19 cellular contexts compared by ENCODE assay signal in the genomic region with DNA sequence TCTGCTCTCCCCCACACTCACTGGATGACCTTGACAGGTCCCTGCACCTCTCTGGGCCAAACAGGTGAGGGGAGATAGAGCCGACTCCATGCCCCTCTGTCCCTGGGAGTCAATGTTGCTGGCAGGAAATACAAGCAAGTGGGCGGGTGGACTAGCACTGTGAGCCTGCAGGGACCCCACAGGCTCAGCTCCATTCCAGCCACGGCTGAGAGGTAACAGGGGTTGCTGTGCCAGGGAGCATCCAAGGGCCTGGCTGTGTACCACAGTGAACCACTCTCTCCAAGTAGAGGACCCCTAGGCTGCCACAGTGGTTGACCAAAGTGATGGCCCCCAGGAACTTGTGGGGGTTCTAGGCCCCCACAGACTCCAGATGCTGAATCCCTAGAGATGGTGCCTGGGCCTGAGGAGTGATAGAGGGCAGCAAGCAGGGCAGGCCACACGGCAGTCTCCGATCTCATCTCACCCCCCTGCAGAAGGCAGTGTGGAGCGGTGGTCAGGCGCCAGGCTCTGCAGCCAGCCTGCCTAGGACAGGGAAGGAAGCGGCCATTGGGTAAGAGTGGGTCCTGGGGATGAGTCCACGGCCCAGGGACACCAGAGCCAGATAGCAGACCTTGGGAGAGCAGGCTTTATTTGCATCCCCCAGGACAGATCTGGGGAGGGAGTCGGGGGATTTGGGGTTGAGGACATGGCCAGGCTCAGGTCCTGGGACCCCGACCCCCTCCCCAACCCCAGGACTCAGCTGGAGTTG. TPM values are rescaled to one million over a fixed set of nuclear protein-coding genes. Genes with fewer than 3 reads are reported as not detected.
DNase-seq lines count a peak whose midpoint lies in the region; ATAC-seq, FAIRE-seq and TF ChIP-seq lines count a peak whose summit lies in the region.
"Had no signal": no experiment of that assay in that cellular context is flagged by ENCODE, and none has a peak within 500 bp of the region (broad histone marks: within the 10 kb centered on the region; RNA-seq: fewer than 3 reads in every experiment).

No MANE protein-coding gene starts in this region.

- dilution Hi-C loops in mammary epithelial cell (cut with HindIII; ENCODE audit: low sequenced_read_pairs): no loop called here

- H3K79me2 ChIP-seq in GM23338 (replicated peaks; ENCODE audit: insufficient read depth): 0 out of 2 replicates have a peak, but pooled peaks cover under 1% of the 10 kb centered on the region
- H3K79me2 ChIP-seq in mammary epithelial cell (ENCODE audit: insufficient read depth, low read length): peaks cover 7% of the 10 kb centered on the region
- peaks cover 3% of the 10 kb centered on the region for H3K79me2 ChIP-seq in HepG2 (ENCODE audit: insufficient read depth, low read length)

- no peaks in the 10 kb centered on the region for H4K20me1 ChIP-seq in GM23338 (replicated peaks; ENCODE audit: insufficient read depth)
- H4K20me1 ChIP-seq in mammary epithelial cell (ENCODE audit: insufficient read depth, low read length): no peaks in the 10 kb centered on the region
- no peaks in the 10 kb centered on the region for H4K20me1 ChIP-seq in HepG2 (ENCODE audit: insufficient read depth, low read length)

- in situ Hi-C loops in mammary epithelial cell (cut with MboI; ENCODE audit: low sequenced_read_pairs in 2 of 2): no loop called here
- in situ Hi-C loops in HepG2 (cut with HindIII; ENCODE audit: extremely low pct_ligation_motif_present, low pct_unique_long_range_greater_than_20kb): loop anchor here (10.0 kb wide), 1 partner anchor 234 kb away; a partner anchor contains a TSS

- H3F3A ChIP-seq in GM23338 (replicated peaks; ENCODE audit: low read depth): no peaks in the 10 kb centered on the region

- H3K36me3 ChIP-seq in GM23338 (ENCODE audit: insufficient read depth) (no peaks in the 10 kb centered on the region), mammary epithelial cell (ENCODE audit: insufficient read depth, low read length) (no peaks in the 10 kb centered on the region), HepG2 (replicated peaks in 1 of 2; ENCODE audit: control insufficient read depth in 1 of 2, insufficient read depth in 2 of 2, low read length in 2 of 2) (no peaks in the 10 kb centered on the region), psoas muscle (ENCODE audit: insufficient read depth in 1 of 2, low read depth in 1 of 2) (no peaks in the 10 kb centered on the region)
- H3K36me3 ChIP-seq: prostate gland, SJCRH30, WERI-Rb-1 had no signal

- TF ChIP-seq POLR2A in HepG2 (IDR thresholded peaks at IDR 0.05; ENCODE audit: insufficient read depth in 1 of 2, low read depth in 2 of 2, low read length in 2 of 2): no peak

- H3K9me2 ChIP-seq in GM23338 (ENCODE audit: insufficient read depth): 0 out of 2 replicates have a peak, but pooled peaks cover 2% of the 10 kb centered on the region

- POLR2A ChIA-PET in HepG2 (lab: Yijun Ruan, JAX): no interaction called here

- H3K4me3 Mint-ChIP-seq in GM23338: no peak overlapping the region
- H3K4me3 Mint-ChIP-seq: T-helper 1 cell treated with Interleukin-12 subunit alpha and Interleukin-12 subunit beta and Interleukin-4 antibody, amounts not matched to agents 30 μg/mL and 1 μg/mL, for 36 hours had no signal

- peaks cover 14% of the 10 kb centered on the region for H3K4me1 ChIP-seq in GM23338 (ENCODE audit: insufficient read depth)
- peaks cover 19% of the 10 kb centered on the region for H3K4me1 ChIP-seq in mammary epithelial cell (ENCODE audit: insufficient read depth, low read length)
- peaks cover 95% of the 10 kb centered on the region for H3K4me1 ChIP-seq in HepG2 (ENCODE audit: insufficient read depth, low read length)
- H3K4me1 ChIP-seq in psoas muscle: peaks cover 34% of the 10 kb centered on the region
- H3K4me1 ChIP-seq: prostate gland had no signal

- H3K4me2 ChIP-seq in GM23338 (peak overlapping the region; percentile 69; the same call in 1 of the 2 replicates), mammary epithelial cell (ENCODE audit: insufficient read depth, low read depth, low read length) (no peak overlapping the region), HepG2 (ENCODE audit: low read depth, low read length) (peak overlapping the region; percentile 10; the same call in 1 of the 2 replicates)

- H3K27ac ChIP-seq in GM23338 (ENCODE audit: low read depth) (peak overlapping the region; percentile 87), mammary epithelial cell (ENCODE audit: insufficient read depth, low read depth, low read length) (no peak overlapping the region), HepG2 (ENCODE audit: extremely low read length, insufficient read depth, low read length) (no peak overlapping the region), psoas muscle (peak overlapping the region; percentile 90)
- H3K27ac ChIP-seq: prostate gland, SJCRH30, WERI-Rb-1 had no signal

- H3K9me3 Mint-ChIP-seq in GM23338: no peaks in the 10 kb centered on the region; the same call in 2 of the 3 replicates
- H3K9me3 Mint-ChIP-seq: naive B cell; T-helper 1 cell treated with Interleukin-12 subunit alpha and Interleukin-12 subunit beta and Interleukin-4 antibody, amounts not matched to agents 30 μg/mL and 1 μg/mL, for 36 hours had no signal

- ATAC-seq in GM23338 (no peak), HepG2 (no peak), psoas muscle (peak in 1 of 4 donors; percentile 1), GM18502 (IDR thresholded peaks at IDR 0.05; ENCODE audit: poor library complexity, unreplicated experiment) (no peak), HG03280 (IDR thresholded peaks at IDR 0.05; ENCODE audit: unreplicated experiment) (no peak)

- TF ChIP-seq EP300 in HepG2 (IDR thresholded peaks at IDR 0.05; ENCODE audit: low read depth in 2 of 2, low read length in 2 of 2) (no peak), HepG2 (CRISPR knock-in tag; IDR thresholded peaks at IDR 0.05; ENCODE audit: borderline replicate concordance) (no peak)

- BruUV-seq in mammary epithelial cell (replicated peaks; lab: Mats Ljungman, UMichigan): no TSS peak
- no TSS peak for BruUV-seq in HepG2 (replicated peaks; lab: Mats Ljungman, UMichigan)

- H3K27me3 ChIP-seq in GM23338 (ENCODE audit: insufficient read depth): no peaks in the 10 kb centered on the region
- H3K27me3 ChIP-seq in mammary epithelial cell (ENCODE audit: insufficient read depth, low read length): no peaks in the 10 kb centered on the region
- H3K27me3 ChIP-seq in HepG2 (ENCODE audit: control insufficient read depth in 1 of 2, insufficient read depth in 2 of 2, low read length in 2 of 2): no peaks in the 10 kb centered on the region
- no peaks in the 10 kb centered on the region for H3K27me3 ChIP-seq in psoas muscle (ENCODE audit: insufficient read depth in 3 of 3, low read length in 2 of 3)
- H3K27me3 ChIP-seq: esophagus muscularis mucosa, SJCRH30 had no signal

- DNase-seq in GM23338 (ENCODE audit: low spot score) (no peak), mammary epithelial cell (no peak), HepG2 (ENCODE audit: low spot score) (no peak), psoas muscle (no peak), HPDE6-E6E7 (ENCODE audit: extremely low spot score) (no peak)
- DNase-seq: activated CD4-positive, alpha-beta T cell treated with anti-CD3 and anti-CD28 coated beads, Interleukin-2, amount 50 U/mL, for 48 hours; amniotic stem cell; central memory CD4-positive, alpha-beta T cell; DND-41; Kasumi-1; naive B cell; NCI-H1417; WERI-Rb-1 had no signal

- TF ChIP-seq RAD21 in HepG2 (CRISPR knock-in tag; IDR thresholded peaks at IDR 0.05): no peak

- no peaks in the 10 kb centered on the region for H3K9me3 ChIP-seq in mammary epithelial cell (replicated peaks; ENCODE audit: insufficient read depth, low read length)
- H3K9me3 ChIP-seq in HepG2 (ENCODE audit: low read length): no peaks in the 10 kb centered on the region
- H3K9me3 ChIP-seq in psoas muscle: no peaks in the 10 kb centered on the region
- H3K9me3 ChIP-seq: esophagus muscularis mucosa, prostate gland, SJCRH30 had no signal

- H3K27me3 Mint-ChIP-seq in GM23338 (ENCODE audit: insufficient read depth, low read depth, poor library complexity): peaks cover 17% of the 10 kb centered on the region

- CTCF ChIA-PET in mammary epithelial cell (lab: Charles Lee; ENCODE audit: low non-redundant PET): no interaction called here
- CTCF ChIA-PET in HepG2 (lab: Yijun Ruan, JAX; ENCODE audit: low intra/inter-chr PET ratio, low total read pairs): interaction anchor here (1.8 kb wide), 1 partner anchor 22 kb away, joined by 6 read pairs; no protein-coding TSS in a partner anchor

- H3K27ac Mint-ChIP-seq in GM23338: no peak overlapping the region
- H3K27ac Mint-ChIP-seq: naive B cell; T-helper 1 cell treated with Interleukin-12 subunit alpha and Interleukin-12 subunit beta and Interleukin-4 antibody, amounts not matched to agents 30 μg/mL and 1 μg/mL, for 36 hours had no signal

- H3K4me3 ChIP-seq in GM23338 (no peak overlapping the region), mammary epithelial cell (replicated peaks in 1 of 3; ENCODE audit: insufficient read depth in 1 of 3, low read depth in 2 of 3, low read length in 3 of 3) (no peak overlapping the region), HepG2 (replicated peaks in 1 of 3; ENCODE audit: insufficient read depth in 1 of 3, low read depth in 2 of 3, low read length in 3 of 3) (no peak overlapping the region; a peak in 1 of 6 replicates), psoas muscle (peak overlapping the region; percentile 73)
- H3K4me3 ChIP-seq: esophagus muscularis mucosa, prostate gland, SJCRH30 had no signal

- WGBS in mammary epithelial cell (ENCODE audit: low coverage, missing lambda C conversion rate): 69% methylated on average over 9 of the region's 11 CpGs
- 82% methylated on average over 7 of the region's 11 CpGs for WGBS in HepG2 (ENCODE audit: low lambda C conversion rate)
- 57 to 66% (median 64%) methylated on average over 11 of the region's 11 CpGs for WGBS in psoas muscle, 3 donors

- H3K9ac ChIP-seq in mammary epithelial cell (ENCODE audit: insufficient read depth, low read length): no peak overlapping the region
- no peak overlapping the region for H3K9ac ChIP-seq in HepG2 (ENCODE audit: insufficient read depth, low read depth, low read length)

- no peak for FAIRE-seq in HepG2 (lab: Jason Lieb, UNC)

- intact Hi-C loops in mammary epithelial cell (cut with micrococcal nuclease) (loop anchor here (5.0 kb wide), 1 partner anchor 173 kb away; a partner anchor contains a TSS), HepG2 (cut with micrococcal nuclease; ENCODE audit: unreplicated experiment) (no loop called here), psoas muscle (cut with DNase I) (no loop called here)

- H3K4me1 Mint-ChIP-seq in GM23338: peaks cover 28% of the 10 kb centered on the region

- no peak overlapping the region for H2AFZ ChIP-seq in GM23338
- H2AFZ ChIP-seq in mammary epithelial cell (ENCODE audit: low read depth, low read length): peak overlapping the region; percentile 20
- no peak overlapping the region for H2AFZ ChIP-seq in HepG2 (ENCODE audit: low read length)

- no peaks in the 10 kb centered on the region for H3K36me3 Mint-ChIP-seq in GM23338 (ENCODE audit: low read depth)
- H3K36me3 Mint-ChIP-seq: naive B cell had no signal

- TF ChIP-seq CTCF in GM23338 (conservative IDR thresholded peaks at IDR 0.05; ENCODE audit: low read depth in 2 of 2) (no peak), mammary epithelial cell (conservative IDR thresholded peaks at IDR 0.05 in 1 of 2, IDR thresholded peaks at IDR 0.05 in 1 of 2; ENCODE audit: extremely low read depth in 1 of 2, insufficient read depth in 1 of 2, low read depth in 1 of 2, low read length in 2 of 2) (no peak), HepG2 (CRISPR knock-in tag; IDR thresholded peaks at IDR 0.05) (no peak), psoas muscle (IDR thresholded peaks at IDR 0.05) (no peak)

RNA-seq across cellular contexts. Expression of a gene that starts 3.2 kb away (rescaled TPM):
- 1.7 and 6.5 TPM in 2 replicates for total RNA-seq in GM23338 (2014; rRNA removed; shearing (Covaris generic))
- polyA plus RNA-seq in GM23338 (2016; fragmentation: Nextera tagmentation; extraction: Ambion mirVana) (6.9 and 8.3 TPM in 2 replicates), mammary epithelial cell (0.15 TPM), HepG2 (2011; rRNA removed) (36.4 and 39.5 TPM in 2 replicates), psoas muscle (1,000 to 10,000 TPM; 4,153 to 7,172 (median 6,558) TPM)
- total RNA-seq in mammary epithelial cell (under 1 TPM; 0.33 to 0.85 TPM), HepG2 (2016; rRNA removed; fragmentation: Illumina TruSeq; extraction: Trizol) (11.8 and 18.7 TPM in 2 replicates), psoas muscle (1,000 to 10,000 TPM; 5,645 to 6,422 (median 6,257) TPM)
- not detected for polyA minus RNA-seq in mammary epithelial cell
- total RNA-seq in HepG2 (2016; cell fraction: cytosol; rRNA removed; fragmentation: Illumina TruSeq; extraction: Trizol; ENCODE audit: low read depth): 4.4 and 4.6 TPM in 2 replicates
- 13.2 and 20.1 TPM in 2 replicates for total RNA-seq in HepG2 (2016; cell fraction: insoluble cytoplasmic fraction; rRNA removed; fragmentation: Illumina TruSeq; extraction: Trizol)
- total RNA-seq in HepG2 (2016; cell fraction: membrane; rRNA removed; fragmentation: Illumina TruSeq; extraction: Trizol): 2.5 and 5.3 TPM in 2 replicates
- total RNA-seq in HepG2 (2016; cell fraction: nucleus; rRNA removed; fragmentation: Illumina TruSeq; extraction: Trizol): 5.4 and 5.7 TPM in 2 replicates
- 53.0 and 54.8 TPM in 2 replicates for polyA plus RNA-seq in HepG2 (2011; cell fraction: cytosol; rRNA removed)
- 14.3 and 16.8 TPM in 2 replicates for polyA plus RNA-seq in HepG2 (2011; cell fraction: nucleus; rRNA removed)
- 10.9 and 12.3 TPM in 2 replicates for polyA plus RNA-seq in HepG2 (2012)
- 3.3 and 4.0 TPM in 2 replicates for polyA plus RNA-seq in HepG2 (2016; cell fraction: cytosol; fragmentation: Illumina TruSeq; extraction: Trizol; ENCODE audit: low read depth)
- polyA plus RNA-seq in HepG2 (2016; cell fraction: insoluble cytoplasmic fraction; fragmentation: Illumina TruSeq; extraction: Trizol; ENCODE audit: low read depth): 17.1 and 18.1 TPM in 2 replicates
- 2.7 and 3.3 TPM in 2 replicates for polyA plus RNA-seq in HepG2 (2016; cell fraction: membrane; fragmentation: Illumina TruSeq; extraction: Trizol; ENCODE audit: low read depth)
- polyA plus RNA-seq in HepG2 (2016; cell fraction: nucleus; fragmentation: Illumina TruSeq; extraction: Trizol; ENCODE audit: insufficient read depth, low read depth): 6.6 and 10.5 TPM in 2 replicates
- 7.0 and 8.2 TPM in 2 replicates for polyA minus RNA-seq in HepG2 (2011; rRNA and poly(A)+ RNA removed; ENCODE audit: low replicate concordance)
- 4.5 and 5.4 TPM in 2 replicates for polyA minus RNA-seq in HepG2 (2011; cell fraction: cytosol; rRNA and poly(A)+ RNA removed)
- polyA minus RNA-seq in HepG2 (2011; cell fraction: nucleus; rRNA and poly(A)+ RNA removed): 4.5 and 4.6 TPM in 2 replicates

RNA-seq across cellular contexts. Expression of a gene that starts 4.7 kb away (rescaled TPM):
- total RNA-seq in GM23338 (2014; rRNA removed; shearing (Covaris generic)): 65.9 and 76.4 TPM in 2 replicates
- polyA plus RNA-seq in GM23338 (2016; fragmentation: Nextera tagmentation; extraction: Ambion mirVana): 16.7 and 18.4 TPM in 2 replicates
- total RNA-seq in mammary epithelial cell: 100 to 1,000 TPM in 1 of 2 donors, 10 to 100 TPM in 1; 79.7 to 123 TPM
- 43.9 TPM for polyA plus RNA-seq in mammary epithelial cell
- polyA minus RNA-seq in mammary epithelial cell: 103 TPM
- total RNA-seq in HepG2 (2016; rRNA removed; fragmentation: Illumina TruSeq; extraction: Trizol): 15.3 and 27.0 TPM in 2 replicates
- total RNA-seq in HepG2 (2016; cell fraction: cytosol; rRNA removed; fragmentation: Illumina TruSeq; extraction: Trizol; ENCODE audit: low read depth): 10.8 and 11.5 TPM in 2 replicates
- total RNA-seq in HepG2 (2016; cell fraction: insoluble cytoplasmic fraction; rRNA removed; fragmentation: Illumina TruSeq; extraction: Trizol): 10.9 and 25.7 TPM in 2 replicates
- 11.3 and 12.4 TPM in 2 replicates for total RNA-seq in HepG2 (2016; cell fraction: membrane; rRNA removed; fragmentation: Illumina TruSeq; extraction: Trizol)
- total RNA-seq in HepG2 (2016; cell fraction: nucleus; rRNA removed; fragmentation: Illumina TruSeq; extraction: Trizol): 36.6 and 40.4 TPM in 2 replicates
- polyA plus RNA-seq in HepG2 (2011; rRNA removed): 47.6 and 63.0 TPM in 2 replicates
- 17.8 and 20.4 TPM in 2 replicates for polyA plus RNA-seq in HepG2 (2011; cell fraction: cytosol; rRNA removed)
- polyA plus RNA-seq in HepG2 (2011; cell fraction: nucleus; rRNA removed): 441 and 512 TPM in 2 replicates
- polyA plus RNA-seq in HepG2 (2012): 31.6 and 39.4 TPM in 2 replicates
- polyA plus RNA-seq in HepG2 (2016; cell fraction: cytosol; fragmentation: Illumina TruSeq; extraction: Trizol; ENCODE audit: low read depth): 3.2 and 3.7 TPM in 2 replicates
- 9.4 and 12.9 TPM in 2 replicates for polyA plus RNA-seq in HepG2 (2016; cell fraction: insoluble cytoplasmic fraction; fragmentation: Illumina TruSeq; extraction: Trizol; ENCODE audit: low read depth)
- 6.4 and 6.7 TPM in 2 replicates for polyA plus RNA-seq in HepG2 (2016; cell fraction: membrane; fragmentation: Illumina TruSeq; extraction: Trizol; ENCODE audit: low read depth)
- 96.6 and 101 TPM in 2 replicates for polyA plus RNA-seq in HepG2 (2016; cell fraction: nucleus; fragmentation: Illumina TruSeq; extraction: Trizol; ENCODE audit: insufficient read depth, low read depth)
- polyA minus RNA-seq in HepG2 (2011; rRNA and poly(A)+ RNA removed; ENCODE audit: low replicate concordance): 50.0 and 58.0 TPM in 2 replicates
- polyA minus RNA-seq in HepG2 (2011; cell fraction: cytosol; rRNA and poly(A)+ RNA removed): 15.2 and 15.4 TPM in 2 replicates
- 97.0 and 102 TPM in 2 replicates for polyA minus RNA-seq in HepG2 (2011; cell fraction: nucleus; rRNA and poly(A)+ RNA removed)
- 10 to 100 TPM; 16.7 to 33.4 (median 28.1) TPM for total RNA-seq in psoas muscle
- 10 to 100 TPM; 14.3 to 28.8 (median 15.8) TPM for polyA plus RNA-seq in psoas muscle

RNA-seq across cellular contexts. Expression of a gene that starts 5.8 kb away (rescaled TPM):
- total RNA-seq in GM23338 (2014; rRNA removed; shearing (Covaris generic)): 2.2 and 2.5 TPM in 2 replicates
- 0.47 and 0.56 TPM in 2 replicates for polyA plus RNA-seq in GM23338 (2016; fragmentation: Nextera tagmentation; extraction: Ambion mirVana)
- total RNA-seq in mammary epithelial cell: under 1 TPM; 0.45 to 0.50 TPM
- 0.24 TPM for polyA plus RNA-seq in mammary epithelial cell
- polyA minus RNA-seq in mammary epithelial cell: not detected
- 2.0 and 6.1 TPM in 2 replicates for total RNA-seq in HepG2 (2016; rRNA removed; fragmentation: Illumina TruSeq; extraction: Trizol)
- 0.44 and 0.61 TPM in 2 replicates for total RNA-seq in HepG2 (2016; cell fraction: cytosol; rRNA removed; fragmentation: Illumina TruSeq; extraction: Trizol; ENCODE audit: low read depth)
- total RNA-seq in HepG2 (2016; cell fraction: insoluble cytoplasmic fraction; rRNA removed; fragmentation: Illumina TruSeq; extraction: Trizol): 1.9 and 7.2 TPM in 2 replicates
- total RNA-seq in HepG2 (2016; cell fraction: membrane; rRNA removed; fragmentation: Illumina TruSeq; extraction: Trizol): 1.0 and 1.1 TPM in 2 replicates
- total RNA-seq in HepG2 (2016; cell fraction: nucleus; rRNA removed; fragmentation: Illumina TruSeq; extraction: Trizol): 5.8 and 8.3 TPM in 2 replicates
- polyA plus RNA-seq in HepG2 (2011; rRNA removed): 8.3 and 13.4 TPM in 2 replicates
- polyA plus RNA-seq in HepG2 (2011; cell fraction: cytosol; rRNA removed): 8.0 and 10.3 TPM in 2 replicates
- 21.7 and 30.5 TPM in 2 replicates for polyA plus RNA-seq in HepG2 (2011; cell fraction: nucleus; rRNA removed)
- polyA plus RNA-seq in HepG2 (2012): 14.2 and 15.4 TPM in 2 replicates
- 0.33 and 0.36 TPM in 2 replicates for polyA plus RNA-seq in HepG2 (2016; cell fraction: cytosol; fragmentation: Illumina TruSeq; extraction: Trizol; ENCODE audit: low read depth)
- 1.4 and 2.1 TPM in 2 replicates for polyA plus RNA-seq in HepG2 (2016; cell fraction: insoluble cytoplasmic fraction; fragmentation: Illumina TruSeq; extraction: Trizol; ENCODE audit: low read depth)
- polyA plus RNA-seq in HepG2 (2016; cell fraction: membrane; fragmentation: Illumina TruSeq; extraction: Trizol; ENCODE audit: low read depth): 0.62 and 0.71 TPM in 2 replicates
- 8.4 and 8.8 TPM in 2 replicates for polyA plus RNA-seq in HepG2 (2016; cell fraction: nucleus; fragmentation: Illumina TruSeq; extraction: Trizol; ENCODE audit: insufficient read depth, low read depth)
- 1.2 and 22.3 TPM in 2 replicates for polyA minus RNA-seq in HepG2 (2011; rRNA and poly(A)+ RNA removed; ENCODE audit: low replicate concordance)
- polyA minus RNA-seq in HepG2 (2011; cell fraction: cytosol; rRNA and poly(A)+ RNA removed): 6.4 and 10.0 TPM in 2 replicates
- 11.9 and 12.6 TPM in 2 replicates for polyA minus RNA-seq in HepG2 (2011; cell fraction: nucleus; rRNA and poly(A)+ RNA removed)
- 10 to 100 TPM in 2 of 4 donors, 1 to 10 TPM in 2; 6.0 to 13.8 (median 9.5) TPM for total RNA-seq in psoas muscle
- polyA plus RNA-seq in psoas muscle: 1 to 10 TPM; 6.2 to 8.8 (median 6.5) TPM

RNA-seq across cellular contexts. Expression of a gene that starts 40.2 kb away (rescaled TPM):
- 7.0 and 12.2 TPM in 2 replicates for total RNA-seq in GM23338 (2014; rRNA removed; shearing (Covaris generic))
- polyA plus RNA-seq in GM23338 (2016; fragmentation: Nextera tagmentation; extraction: Ambion mirVana) (16.3 and 17.1 TPM in 2 replicates), mammary epithelial cell (6.7 TPM), HepG2 (2011; rRNA removed) (8.8 and 12.6 TPM in 2 replicates), psoas muscle (10 to 100 TPM in 1 of 3 donors, 1 to 10 TPM in 2; 4.2 to 13.4 (median 4.6) TPM)
- total RNA-seq in mammary epithelial cell (10 to 100 TPM in 1 of 2 donors, 1 to 10 TPM in 1; 8.5 to 12.8 TPM), HepG2 (2016; rRNA removed; fragmentation: Illumina TruSeq; extraction: Trizol) (4.5 and 5.2 TPM in 2 replicates), psoas muscle (10 to 100 TPM in 1 of 4 donors, 1 to 10 TPM in 3; 4.2 to 15.5 (median 7.3) TPM)
- 8.1 TPM for polyA minus RNA-seq in mammary epithelial cell
- 6.6 and 9.4 TPM in 2 replicates for total RNA-seq in HepG2 (2016; cell fraction: cytosol; rRNA removed; fragmentation: Illumina TruSeq; extraction: Trizol; ENCODE audit: low read depth)
- total RNA-seq in HepG2 (2016; cell fraction: insoluble cytoplasmic fraction; rRNA removed; fragmentation: Illumina TruSeq; extraction: Trizol): 4.7 TPM in 2 replicates
- total RNA-seq in HepG2 (2016; cell fraction: membrane; rRNA removed; fragmentation: Illumina TruSeq; extraction: Trizol): 8.8 and 9.5 TPM in 2 replicates
- 5.2 and 5.7 TPM in 2 replicates for total RNA-seq in HepG2 (2016; cell fraction: nucleus; rRNA removed; fragmentation: Illumina TruSeq; extraction: Trizol)
- polyA plus RNA-seq in HepG2 (2011; cell fraction: cytosol; rRNA removed): 5.8 and 6.9 TPM in 2 replicates
- 20.4 and 21.4 TPM in 2 replicates for polyA plus RNA-seq in HepG2 (2011; cell fraction: nucleus; rRNA removed)
- polyA plus RNA-seq in HepG2 (2012): 6.3 and 8.7 TPM in 2 replicates
- polyA plus RNA-seq in HepG2 (2016; cell fraction: cytosol; fragmentation: Illumina TruSeq; extraction: Trizol; ENCODE audit: low read depth): 4.0 and 5.7 TPM in 2 replicates
- polyA plus RNA-seq in HepG2 (2016; cell fraction: insoluble cytoplasmic fraction; fragmentation: Illumina TruSeq; extraction: Trizol; ENCODE audit: low read depth): 4.4 and 4.9 TPM in 2 replicates
- 5.7 and 8.0 TPM in 2 replicates for polyA plus RNA-seq in HepG2 (2016; cell fraction: membrane; fragmentation: Illumina TruSeq; extraction: Trizol; ENCODE audit: low read depth)
- 11.1 and 11.4 TPM in 2 replicates for polyA plus RNA-seq in HepG2 (2016; cell fraction: nucleus; fragmentation: Illumina TruSeq; extraction: Trizol; ENCODE audit: insufficient read depth, low read depth)
- polyA minus RNA-seq in HepG2 (2011; rRNA and poly(A)+ RNA removed; ENCODE audit: low replicate concordance): 6.1 and 6.8 TPM in 2 replicates
- 3.0 and 4.6 TPM in 2 replicates for polyA minus RNA-seq in HepG2 (2011; cell fraction: cytosol; rRNA and poly(A)+ RNA removed)
- polyA minus RNA-seq in HepG2 (2011; cell fraction: nucleus; rRNA and poly(A)+ RNA removed): 17.4 and 17.6 TPM in 2 replicates

RNA-seq across cellular contexts. Expression of a gene that starts 40.9 kb away (rescaled TPM):
- total RNA-seq in GM23338 (2014; rRNA removed; shearing (Covaris generic)): 78.1 and 95.7 TPM in 2 replicates
- 28.5 and 30.4 TPM in 2 replicates for polyA plus RNA-seq in GM23338 (2016; fragmentation: Nextera tagmentation; extraction: Ambion mirVana)
- total RNA-seq in mammary epithelial cell: 100 to 1,000 TPM in 1 of 2 donors, 10 to 100 TPM in 1; 50.2 to 120 TPM
- 56.6 TPM for polyA plus RNA-seq in mammary epithelial cell
- 107 TPM for polyA minus RNA-seq in mammary epithelial cell
- 46.9 and 59.1 TPM in 2 replicates for total RNA-seq in HepG2 (2016; rRNA removed; fragmentation: Illumina TruSeq; extraction: Trizol)
- total RNA-seq in HepG2 (2016; cell fraction: cytosol; rRNA removed; fragmentation: Illumina TruSeq; extraction: Trizol; ENCODE audit: low read depth): 21.1 and 21.7 TPM in 2 replicates
- total RNA-seq in HepG2 (2016; cell fraction: insoluble cytoplasmic fraction; rRNA removed; fragmentation: Illumina TruSeq; extraction: Trizol): 42.9 and 60.4 TPM in 2 replicates
- total RNA-seq in HepG2 (2016; cell fraction: membrane; rRNA removed; fragmentation: Illumina TruSeq; extraction: Trizol): 58.0 and 59.4 TPM in 2 replicates
- total RNA-seq in HepG2 (2016; cell fraction: nucleus; rRNA removed; fragmentation: Illumina TruSeq; extraction: Trizol): 36.8 and 40.5 TPM in 2 replicates
- polyA plus RNA-seq in HepG2 (2011; rRNA removed): 66.1 and 67.1 TPM in 2 replicates
- polyA plus RNA-seq in HepG2 (2011; cell fraction: cytosol; rRNA removed): 48.2 and 60.5 TPM in 2 replicates
- 163 and 192 TPM in 2 replicates for polyA plus RNA-seq in HepG2 (2011; cell fraction: nucleus; rRNA removed)
- polyA plus RNA-seq in HepG2 (2012): 45.8 and 59.1 TPM in 2 replicates
- polyA plus RNA-seq in HepG2 (2016; cell fraction: cytosol; fragmentation: Illumina TruSeq; extraction: Trizol; ENCODE audit: low read depth): 15.5 and 16.5 TPM in 2 replicates
- 43.9 and 49.5 TPM in 2 replicates for polyA plus RNA-seq in HepG2 (2016; cell fraction: insoluble cytoplasmic fraction; fragmentation: Illumina TruSeq; extraction: Trizol; ENCODE audit: low read depth)
- 45.8 and 47.0 TPM in 2 replicates for polyA plus RNA-seq in HepG2 (2016; cell fraction: membrane; fragmentation: Illumina TruSeq; extraction: Trizol; ENCODE audit: low read depth)
- 76.0 and 87.9 TPM in 2 replicates for polyA plus RNA-seq in HepG2 (2016; cell fraction: nucleus; fragmentation: Illumina TruSeq; extraction: Trizol; ENCODE audit: insufficient read depth, low read depth)
- 109 and 119 TPM in 2 replicates for polyA minus RNA-seq in HepG2 (2011; rRNA and poly(A)+ RNA removed; ENCODE audit: low replicate concordance)
- polyA minus RNA-seq in HepG2 (2011; cell fraction: cytosol; rRNA and poly(A)+ RNA removed): 30.5 and 32.0 TPM in 2 replicates
- polyA minus RNA-seq in HepG2 (2011; cell fraction: nucleus; rRNA and poly(A)+ RNA removed): 42.9 and 47.1 TPM in 2 replicates
- total RNA-seq in psoas muscle: 10 to 100 TPM; 61.1 to 78.1 (median 70.7) TPM
- polyA plus RNA-seq in psoas muscle: 100 to 1,000 TPM in 1 of 3 donors, 10 to 100 TPM in 2; 65.7 to 104 (median 78.9) TPM

Comparison
In these comparisons a context has a peak if more than half of its experiments do, and no peak if none do; other contexts are left out.
1. H3K27ac ChIP-seq: peak in GM23338 (single experiment) and psoas muscle (single experiment); none in mammary epithelial cell (single experiment) and HepG2 (single experiment).
2. RNA of a gene that starts 3.2 kb away (total RNA-seq): 5,645 to 6,422 TPM in psoas muscle; 2.5 to 20.1 TPM in HepG2, 1.7 to 6.5 TPM in GM23338 and 0.33 to 0.85 TPM in mammary epithelial cell; every median in the first group is over 100 times any median in the second.